22 cellular contexts compared by ENCODE assay signal in genomic region chr1:10691075-10691739, GRCh38.
DNase-seq lines count a peak whose midpoint lies in the region; ATAC-seq, FAIRE-seq and TF ChIP-seq lines count a peak whose summit lies in the region.
"Had no signal": no experiment of that assay in that cellular context is flagged by ENCODE, and none has a peak within 500 bp of the region (broad histone marks: within the 10 kb centered on the region; RNA-seq: fewer than 3 reads in every experiment).

No MANE protein-coding gene starts in this region.

- TF ChIP-seq RAD21 in HepG2 (CRISPR knock-in tag; IDR thresholded peaks at IDR 0.05) = no peak

- no peak for TF ChIP-seq EP300 in HepG2 (IDR thresholded peaks at IDR 0.05; ENCODE audit: low read depth in 2 of 2, low read length in 2 of 2)
- TF ChIP-seq EP300 in HepG2 (CRISPR knock-in tag; IDR thresholded peaks at IDR 0.05; ENCODE audit: borderline replicate concordance) = no peak

- no peaks in the 10 kb centered on the region for H3K9me3 Mint-ChIP-seq in CD4-positive, alpha-beta T cell
- H3K9me3 Mint-ChIP-seq: stimulated activated naive CD8-positive, alpha-beta T cell treated with anti-CD3 and anti-CD28 coated beads, Interleukin-15, Interleukin-2, amounts not matched to agents 100 ng/mL and 50 ng/mL, for 24 hours; T-helper 1 cell treated with Interleukin-12 subunit alpha and Interleukin-12 subunit beta and Interleukin-4 antibody, amounts not matched to agents 30 μg/mL and 1 μg/mL, for 36 hours had no signal

- H3K27ac Mint-ChIP-seq in CD4-positive, alpha-beta T cell = no peak overlapping the region
- H3K27ac Mint-ChIP-seq: stimulated activated naive CD8-positive, alpha-beta T cell treated with anti-CD3 and anti-CD28 coated beads, Interleukin-15, Interleukin-2, amounts not matched to agents 100 ng/mL and 50 ng/mL, for 24 hours; T-helper 1 cell treated with Interleukin-12 subunit alpha and Interleukin-12 subunit beta and Interleukin-4 antibody, amounts not matched to agents 30 μg/mL and 1 μg/mL, for 36 hours had no signal

- H3K4me3 Mint-ChIP-seq in CD4-positive, alpha-beta T cell = no peak overlapping the region
- H3K4me3 Mint-ChIP-seq: stimulated activated naive CD8-positive, alpha-beta T cell treated with anti-CD3 and anti-CD28 coated beads, Interleukin-15, Interleukin-2, amounts not matched to agents 100 ng/mL and 50 ng/mL, for 24 hours; T-helper 1 cell treated with Interleukin-12 subunit alpha and Interleukin-12 subunit beta and Interleukin-4 antibody, amounts not matched to agents 30 μg/mL and 1 μg/mL, for 36 hours had no signal

- H4K20me1 ChIP-seq in HepG2 (ENCODE audit: insufficient read depth, low read length) (no peaks in the 10 kb centered on the region), hepatocyte (ENCODE audit: insufficient read depth, poor library complexity, severe bottlenecking) (no peaks in the 10 kb centered on the region)

- no peaks in the 10 kb centered on the region for H3K36me3 Mint-ChIP-seq in CD4-positive, alpha-beta T cell (ENCODE audit: low read depth)

- CTCF ChIA-PET in HepG2 (lab: Yijun Ruan, JAX; ENCODE audit: low intra/inter-chr PET ratio, low total read pairs) (no interaction called here), RWPE1 (lab: Yijun Ruan, JAX) (no interaction called here)
- CTCF ChIA-PET in CD4-positive, alpha-beta T cell (lab: Charles Lee) = no interaction called here

- H3K4me1 ChIP-seq in HepG2 (ENCODE audit: insufficient read depth, low read length) (peaks cover 52% of the 10 kb centered on the region), right lobe of liver (peaks cover 0 to 29% (median 10%) of the 10 kb centered on the region in 4 donors), hepatocyte (ENCODE audit: insufficient read depth) (peaks cover 34% of the 10 kb centered on the region), gastrocnemius medialis (peaks cover 73 to 80% of the 10 kb centered on the region in 2 donors)

- no peaks in the 10 kb centered on the region for H3K36me3 ChIP-seq in HepG2 (replicated peaks in 1 of 2; ENCODE audit: control insufficient read depth in 1 of 2, insufficient read depth in 2 of 2, low read length in 2 of 2)
- H3K36me3 ChIP-seq in right lobe of liver = no peaks in the 10 kb centered on the region
- H3K36me3 ChIP-seq in hepatocyte (replicated peaks; ENCODE audit: insufficient read depth, low read depth) = no peaks in the 10 kb centered on the region
- no peaks in the 10 kb centered on the region for H3K36me3 ChIP-seq in gastrocnemius medialis
- H3K36me3 ChIP-seq: spleen had no signal

- no peak for ATAC-seq in HepG2
- ATAC-seq in right lobe of liver = no peak
- no peak for ATAC-seq in gastrocnemius medialis
- no peak for ATAC-seq in GM21528 (IDR thresholded peaks at IDR 0.05; ENCODE audit: low FRiP score, unreplicated experiment)
- ATAC-seq in HG02852 (IDR thresholded peaks at IDR 0.05; ENCODE audit: unreplicated experiment) = no peak
- ATAC-seq in CD4-positive, alpha-beta T cell (ENCODE audit: poor library complexity) = no peak
- ATAC-seq: body of pancreas had no signal

- H3K4me3 ChIP-seq in HepG2 (replicated peaks in 1 of 3; ENCODE audit: insufficient read depth in 1 of 3, low read depth in 2 of 3, low read length in 3 of 3) = no peak overlapping the region
- H3K4me3 ChIP-seq in right lobe of liver = no peak overlapping the region
- no peak overlapping the region for H3K4me3 ChIP-seq in hepatocyte
- no peak overlapping the region for H3K4me3 ChIP-seq in gastrocnemius medialis
- H3K4me3 ChIP-seq: body of pancreas, lung, spleen had no signal

- POLR2A ChIA-PET in HepG2 (lab: Yijun Ruan, JAX) (no interaction called here), RWPE1 (lab: Yijun Ruan, JAX; ENCODE audit: low non-redundant PET) (interaction anchor here (0.6 kb wide), 1 partner anchor 15 kb away, joined by 4 read pairs; no protein-coding TSS in a partner anchor)
- POLR2A ChIA-PET in CD4-positive, alpha-beta T cell (lab: Charles Lee) = no interaction called here

- H3K27ac ChIP-seq in HepG2 (ENCODE audit: extremely low read length, insufficient read depth, low read length) = no peak overlapping the region
- H3K27ac ChIP-seq in right lobe of liver = no peak overlapping the region
- peak overlapping the region; percentile 85 for H3K27ac ChIP-seq in hepatocyte
- H3K27ac ChIP-seq in gastrocnemius medialis = peak overlapping the region in 3 of 4 donors; percentile 30 to 69 (median 57)
- no peak overlapping the region for H3K27ac ChIP-seq in RWPE1
- no peak overlapping the region for H3K27ac ChIP-seq in CD4-positive, alpha-beta T cell (ENCODE audit: low read depth, low read length)
- H3K27ac ChIP-seq: spleen had no signal

- no peak for TF ChIP-seq CTCF in HepG2 (CRISPR knock-in tag; IDR thresholded peaks at IDR 0.05)
- no peak for TF ChIP-seq CTCF in right lobe of liver (IDR thresholded peaks at IDR 0.05)
- no peak for TF ChIP-seq CTCF in hepatocyte (IDR thresholded peaks at IDR 0.05; ENCODE audit: poor library complexity)
- no peak for TF ChIP-seq CTCF in gastrocnemius medialis (IDR thresholded peaks at IDR 0.05 in 4 of 5, conservative IDR thresholded peaks at IDR 0.05 in 1 of 5)
- TF ChIP-seq CTCF in RWPE1 (conservative IDR thresholded peaks at IDR 0.05; ENCODE audit: low read depth) = no peak
- no peak for TF ChIP-seq CTCF in CD4-positive, alpha-beta T cell (IDR thresholded peaks at IDR 0.05)

- intact Hi-C loops in HepG2 (cut with micrococcal nuclease; ENCODE audit: unreplicated experiment) (no loop called here), right lobe of liver (cut with DNase I) (no loop called here), gastrocnemius medialis (cut with DNase I; ENCODE audit: low total_unique reads) (loop anchor here (5.0 kb wide), 1 partner anchor 171 kb away; no protein-coding TSS in a partner anchor)
- intact Hi-C loops in CD4-positive, alpha-beta T cell (cut with DNase I, micrococcal nuclease) = loop anchor here (2.0 to 5.0 kb wide), 4 partner anchors 176 to 321 kb away; partner anchors contain the start of gene TARDBP (in 1 of the 2)

- no peak overlapping the region for H3K9ac ChIP-seq in HepG2 (ENCODE audit: insufficient read depth, low read depth, low read length)

- in situ Hi-C loops in HepG2 (cut with HindIII; ENCODE audit: extremely low pct_ligation_motif_present, low pct_unique_long_range_greater_than_20kb) (loop anchor here (10.0 kb wide), 1 partner anchor 174 kb away; no protein-coding TSS in a partner anchor), gastrocnemius medialis (cut with MboI; ENCODE audit: low sequenced_read_pairs in 4 of 4) (loop anchor here in 2 of 4 donors (25.0 kb wide), 1 partner anchor 96 kb away; the partner anchor contains the start of gene CASZ1 (in 2 of the 2))

- no peaks in the 10 kb centered on the region for H3K9me2 ChIP-seq in hepatocyte (replicated peaks; ENCODE audit: insufficient read depth)

- no TSS peak for BruUV-seq in HepG2 (replicated peaks; lab: Mats Ljungman, UMichigan)

- no peaks in the 10 kb centered on the region for H3K27me3 Mint-ChIP-seq in CD4-positive, alpha-beta T cell

- H3K9me3 ChIP-seq in HepG2 (ENCODE audit: low read length) = no peaks in the 10 kb centered on the region
- no peaks in the 10 kb centered on the region for H3K9me3 ChIP-seq in right lobe of liver
- no peaks in the 10 kb centered on the region for H3K9me3 ChIP-seq in hepatocyte (ENCODE audit: low read depth)
- no peaks in the 10 kb centered on the region for H3K9me3 ChIP-seq in gastrocnemius medialis
- no peaks in the 10 kb centered on the region for H3K9me3 ChIP-seq in CD4-positive, alpha-beta T cell (ENCODE audit: control insufficient read depth, low read length)
- H3K9me3 ChIP-seq: body of pancreas, spleen had no signal

- peaks cover 2 to 7% of the 10 kb centered on the region in 2 experiments; a peak in 3 of 5 replicates for H3K27me3 ChIP-seq in HepG2 (ENCODE audit: control insufficient read depth in 1 of 2, insufficient read depth in 2 of 2, low read length in 2 of 2)
- H3K27me3 ChIP-seq in right lobe of liver = no peaks in the 10 kb centered on the region
- no peaks in the 10 kb centered on the region for H3K27me3 ChIP-seq in hepatocyte
- H3K27me3 ChIP-seq in gastrocnemius medialis = no peaks in the 10 kb centered on the region
- no peaks in the 10 kb centered on the region for H3K27me3 ChIP-seq in CD4-positive, alpha-beta T cell (ENCODE audit: control insufficient read depth, insufficient read depth, low read length)
- H3K27me3 ChIP-seq: body of pancreas, spleen had no signal

- H2AFZ ChIP-seq in HepG2 (ENCODE audit: low read length) (no peak overlapping the region), hepatocyte (no peak overlapping the region)

- TF ChIP-seq POLR2A in HepG2 (IDR thresholded peaks at IDR 0.05; ENCODE audit: insufficient read depth in 1 of 2, low read depth in 2 of 2, low read length in 2 of 2) (no peak), right lobe of liver (IDR thresholded peaks at IDR 0.05) (no peak), gastrocnemius medialis (IDR thresholded peaks at IDR 0.05) (no peak)

- peaks cover 19% of the 10 kb centered on the region for H3K4me1 Mint-ChIP-seq in CD4-positive, alpha-beta T cell (ENCODE audit: low read depth)

- DNase-seq in HepG2 (ENCODE audit: low spot score) (no peak), right lobe of liver (no peak), hepatocyte (ENCODE audit: low spot score) (no peak), gastrocnemius medialis (no peak), RWPE1 (ENCODE audit: low spot score) (no peak)
- no peak for DNase-seq in CD4-positive, alpha-beta T cell
- DNase-seq: body of pancreas; C1 segment of cervical spinal cord; effector CD8-positive, alpha-beta T cell; foreskin melanocyte; Karpas-422; NCI-H1694 treated with DMSO at 0.1 percent for 48 hours; NCI-H526; spleen; stimulated activated CD4-positive, alpha-beta T cell treated with anti-CD3 and anti-CD28 coated beads, Interleukin-4, amount 100 ng/mL, for 1 hour had no signal

- H3K79me2 ChIP-seq in HepG2 (ENCODE audit: insufficient read depth, low read length) (no peaks in the 10 kb centered on the region), hepatocyte (peaks cover 43% of the 10 kb centered on the region)

- H3K4me2 ChIP-seq in HepG2 (ENCODE audit: low read depth, low read length) = no peak overlapping the region
- peak overlapping the region; percentile 93 for H3K4me2 ChIP-seq in hepatocyte

- WGBS in HepG2 (ENCODE audit: low lambda C conversion rate) = 94% methylated on average over 5 of the region's 17 CpGs
- WGBS in right lobe of liver (ENCODE audit: insufficient coverage, low coverage, low lambda C conversion rate, missing lambda C conversion rate) = 87% methylated on average over 7 of the region's 17 CpGs
- 95% methylated on average over 17 of the region's 17 CpGs for WGBS in hepatocyte (ENCODE audit: low lambda C conversion rate, missing lambda C conversion rate)

- FAIRE-seq in HepG2 (lab: Jason Lieb, UNC) = no peak
- FAIRE-seq: D721Med, H54 had no signal

TF ChIP-seq in HepG2, 621 proteins besides CTCF, POLR2A, EP300 and RAD21:
- TF ChIP-seq ZNF143 (CRISPR knock-in tag; IDR thresholded peaks at IDR 0.05) (no peak), MAFF (IDR thresholded peaks at IDR 0.05; ENCODE audit: low read depth, low read length) (peak; percentile 92), MAFK (conservative IDR thresholded peaks at IDR 0.05 in 1 of 2, IDR thresholded peaks at IDR 0.05 in 1 of 2; ENCODE audit: low read length in 2 of 2) (peak; percentile 90 to 93)
TF ChIP-seq in HepG2: peak in this region for 2.

Comparison
In these comparisons a context has a peak if more than half of its experiments do, and no peak if none do; other contexts are left out.
1. H3K27ac ChIP-seq: peak in hepatocyte (single experiment) and gastrocnemius medialis (3 of 4); none in HepG2 (single experiment), right lobe of liver (0 of 3), RWPE1 (single experiment) and CD4-positive, alpha-beta T cell (single experiment).
2. intact Hi-C loops: an anchor here in gastrocnemius medialis (5.0 kb wide) and CD4-positive, alpha-beta T cell (2.0 to 5.0 kb wide); none called in HepG2 and right lobe of liver.